Comparison of ENCODE assay signal across 16 cellular contexts in genomic region chr4:139838811-139839210, GRCh38.
DNase-seq lines count a peak whose midpoint lies in the region; ATAC-seq and TF ChIP-seq lines count a peak whose summit lies in the region.
"Had no signal": no experiment of that assay in that cellular context is flagged by ENCODE, and none has a peak within 500 bp of the region (broad histone marks: within the 10 kb centered on the region; RNA-seq: fewer than 3 reads in every experiment).

No MANE protein-coding gene starts in this region.

- DNase-seq in DMS79 (lab: John Stamatoyannopoulos, UW) (peak; percentile 46), NCI-H69 (lab: John Stamatoyannopoulos, UW) (peak; percentile 22), fibroblast of mammary gland (ENCODE audit: low read depth) (peak; percentile 19), neuronal stem cell (ENCODE audit: low spot score) (no peak), NCI-H774 (lab: John Stamatoyannopoulos, UW) (no peak)
- DNase-seq: CD8-positive, alpha-beta memory T cell; DMS53; NCI-H1417 treated with DMSO at 0.1 percent for 48 hours; NCI-H187 treated with DMSO at 0.1 percent for 48 hours; OCI-M1; SHP77 treated with DMSO at 0.1 percent for 48 hours had no signal

- no peak overlapping the region for H2BK120ac ChIP-seq in neuronal stem cell (ENCODE audit: low read depth, low read length)

- H2BK5ac ChIP-seq in neuronal stem cell (ENCODE audit: low read length), result no peak overlapping the region

- no peak overlapping the region for H2AK5ac ChIP-seq in neuronal stem cell (ENCODE audit: low read depth, low read length)

- H3K4me2 ChIP-seq in neuronal stem cell (ENCODE audit: insufficient read depth, low read length, poor library complexity, severe bottlenecking), result no peak overlapping the region
- H3K4me2 ChIP-seq: A549; BLaER1 treated with 17β-estradiol and CSF1 and Interleukin-3, amounts not matched to agents 10 nM and 100 nM had no signal

- no peaks in the 10 kb centered on the region for H3K79me1 ChIP-seq in neuronal stem cell (ENCODE audit: low read depth, low read length)

- H2BK15ac ChIP-seq in neuronal stem cell (ENCODE audit: low read length), result no peak overlapping the region

- no peak overlapping the region for H3K27ac ChIP-seq in neuronal stem cell (replicated peaks; ENCODE audit: low read length)
- H3K27ac ChIP-seq: A549; BLaER1 treated with 17β-estradiol and CSF1 and Interleukin-3, amounts not matched to agents 10 nM and 100 nM had no signal

- H3K4me3 ChIP-seq in fibroblast of mammary gland (ENCODE audit: control insufficient read depth, low read depth, low read length), result no peak overlapping the region
- H3K4me3 ChIP-seq in neuronal stem cell (ENCODE audit: low read length in 2 of 2), result no peak overlapping the region
- H3K4me3 ChIP-seq: A549; BLaER1 treated with 17β-estradiol and CSF1 and Interleukin-3, amounts not matched to agents 10 nM and 100 nM had no signal

- peaks cover 15 to 18% of the 10 kb centered on the region in 2 donors for H3K4me1 ChIP-seq in neuronal stem cell (ENCODE audit: control insufficient read depth in 2 of 2, insufficient read depth in 1 of 2, low read depth in 1 of 2, low read length in 2 of 2)
- H3K4me1 ChIP-seq: A549 had no signal

- H3K9ac ChIP-seq in neuronal stem cell (ENCODE audit: low read depth, low read length, poor library complexity), result no peak overlapping the region
- H3K9ac ChIP-seq: BLaER1 treated with 17β-estradiol and CSF1 and Interleukin-3, amounts not matched to agents 10 nM and 100 nM had no signal

- H4K91ac ChIP-seq in neuronal stem cell (ENCODE audit: low read depth, low read length, poor library complexity), result no peak overlapping the region

- H4K8ac ChIP-seq in neuronal stem cell (ENCODE audit: low read depth, low read length), result no peak overlapping the region

- ATAC-seq in HG02759 (IDR thresholded peaks at IDR 0.05; ENCODE audit: unreplicated experiment) (no peak), GM18520 (IDR thresholded peaks at IDR 0.05; ENCODE audit: unreplicated experiment) (no peak)
- ATAC-seq: A549, SK-N-SH treated with all-trans-retinoic acid at 6 μM for 48 hours had no signal

- no peak overlapping the region for H2AFZ ChIP-seq in neuronal stem cell (ENCODE audit: low read length)

- peak overlapping the region; percentile 28 for H3K18ac ChIP-seq in neuronal stem cell (ENCODE audit: low read length)

- no CpG with 5 or more reads among the region's 3 CpGs for WGBS in neuronal stem cell (ENCODE audit: extremely low coverage in 2 of 2, insufficient read length in 2 of 2, insufficient replicate concordance in 1 of 2), 2 donors

- no peak overlapping the region for H3K4ac ChIP-seq in neuronal stem cell (ENCODE audit: low read length)

- no peaks in the 10 kb centered on the region for H3K36me3 ChIP-seq in neuronal stem cell (replicated peaks in 1 of 2; ENCODE audit: control insufficient read depth in 2 of 2, insufficient read depth in 2 of 2, low read length in 2 of 2)

- H2BK12ac ChIP-seq in neuronal stem cell (ENCODE audit: low read length), result no peak overlapping the region

- H3K23ac ChIP-seq in neuronal stem cell (ENCODE audit: low read depth, low read length, poor library complexity), result no peak overlapping the region

- H3K14ac ChIP-seq in neuronal stem cell (ENCODE audit: low read length), result no peak overlapping the region

- no peaks in the 10 kb centered on the region for H3K27me3 ChIP-seq in neuronal stem cell (ENCODE audit: control insufficient read depth in 3 of 3, insufficient read depth in 3 of 3, low read depth in 1 of 3, low read length in 3 of 3)
- H3K27me3 ChIP-seq: BLaER1 treated with 17β-estradiol and CSF1 and Interleukin-3, amounts not matched to agents 10 nM and 100 nM had no signal

- TF ChIP-seq CTCF in fibroblast of mammary gland (conservative IDR thresholded peaks at IDR 0.05; ENCODE audit: control insufficient read depth, insufficient read depth, low read depth, low read length), result no peak

- peaks cover 0 to 2% of the 10 kb centered on the region in 2 donors for H3K9me3 ChIP-seq in neuronal stem cell (replicated peaks in 1 of 2; ENCODE audit: control insufficient read depth in 2 of 2, insufficient read depth in 1 of 2, low read depth in 1 of 2, low read length in 2 of 2)
- H3K9me3 ChIP-seq: A549; BLaER1 treated with 17β-estradiol and CSF1 and Interleukin-3, amounts not matched to agents 10 nM and 100 nM had no signal

Comparison
In these comparisons a context has a peak if more than half of its experiments do, and no peak if none do; other contexts are left out.
1. DNase-seq: peak in DMS79 (single experiment), NCI-H69 (single experiment) and fibroblast of mammary gland (single experiment); none in neuronal stem cell (single experiment) and NCI-H774 (single experiment).